8 cellular contexts compared by ENCODE assay signal in the genomic region with DNA sequence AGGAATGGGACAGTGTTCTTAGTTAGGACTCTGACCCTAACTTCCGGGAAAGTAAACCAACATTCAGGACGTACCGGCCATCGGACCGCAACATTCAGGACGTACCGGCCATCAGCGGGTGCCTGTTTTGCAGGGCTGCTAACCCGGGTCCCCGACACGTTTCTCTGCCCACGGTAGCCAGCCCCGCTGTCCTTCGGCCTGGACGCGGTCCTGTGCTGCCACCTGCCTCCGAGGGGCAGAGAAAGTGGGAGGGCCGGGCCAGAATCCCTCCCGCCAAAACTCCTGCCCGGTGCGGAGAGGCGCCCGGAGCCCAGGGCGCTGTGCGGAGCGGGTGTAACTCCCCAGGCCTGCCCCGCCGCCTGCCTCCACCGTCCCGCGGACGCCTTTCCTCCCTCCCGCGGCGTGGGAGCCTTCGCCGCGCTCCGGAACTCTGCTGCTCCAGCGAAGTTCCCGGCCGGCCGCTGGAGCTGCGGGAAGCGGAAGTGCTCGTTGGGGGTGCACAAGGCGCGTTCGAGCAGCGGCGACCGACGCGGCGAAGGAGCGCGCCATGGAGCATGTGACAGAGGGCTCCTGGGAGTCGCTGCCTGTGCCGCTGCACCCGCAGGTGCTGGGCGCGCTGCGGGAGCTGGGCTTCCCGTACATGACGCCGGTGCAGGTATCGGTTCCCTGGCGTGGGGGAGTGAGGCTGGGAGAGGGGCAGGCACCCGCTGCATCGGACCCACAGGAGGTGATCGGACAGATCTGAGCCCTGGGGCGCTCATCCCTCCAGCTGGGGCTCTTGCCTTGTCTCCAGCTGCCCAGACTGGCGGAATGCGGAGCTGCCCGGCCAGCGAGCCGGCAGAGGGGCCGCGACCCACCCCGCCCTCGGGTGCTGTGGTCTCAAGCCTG. TPM values are rescaled to one million over a fixed set of nuclear protein-coding genes. Genes with fewer than 3 reads are reported as not detected.
DNase-seq lines count a peak whose midpoint lies in the region; ATAC-seq and TF ChIP-seq lines count a peak whose summit lies in the region.

A gene with protein sequence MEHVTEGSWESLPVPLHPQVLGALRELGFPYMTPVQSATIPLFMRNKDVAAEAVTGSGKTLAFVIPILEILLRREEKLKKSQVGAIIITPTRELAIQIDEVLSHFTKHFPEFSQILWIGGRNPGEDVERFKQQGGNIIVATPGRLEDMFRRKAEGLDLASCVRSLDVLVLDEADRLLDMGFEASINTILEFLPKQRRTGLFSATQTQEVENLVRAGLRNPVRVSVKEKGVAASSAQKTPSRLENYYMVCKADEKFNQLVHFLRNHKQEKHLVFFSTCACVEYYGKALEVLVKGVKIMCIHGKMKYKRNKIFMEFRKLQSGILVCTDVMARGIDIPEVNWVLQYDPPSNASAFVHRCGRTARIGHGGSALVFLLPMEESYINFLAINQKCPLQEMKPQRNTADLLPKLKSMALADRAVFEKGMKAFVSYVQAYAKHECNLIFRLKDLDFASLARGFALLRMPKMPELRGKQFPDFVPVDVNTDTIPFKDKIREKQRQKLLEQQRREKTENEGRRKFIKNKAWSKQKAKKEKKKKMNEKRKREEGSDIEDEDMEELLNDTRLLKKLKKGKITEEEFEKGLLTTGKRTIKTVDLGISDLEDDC (plus strand): TSS at position 498 of the 888 bp plus-strand sequence. CDS start 50 bp downstream, at position 548.

- ATAC-seq in GM18873 (IDR thresholded peaks at IDR 0.05; ENCODE audit: low FRiP score, unreplicated experiment) = peak; percentile 72
- peak; percentile 86 for ATAC-seq in HG03135 (IDR thresholded peaks at IDR 0.05; ENCODE audit: unreplicated experiment)
- ATAC-seq in activated CD4-positive, alpha-beta T cell treated with anti-CD3 and anti-CD28 coated beads for 36 hours = peak; percentile 95

- CTCF ChIA-PET in activated CD4-positive, alpha-beta T cell treated with anti-CD3 and anti-CD28 coated beads for 36 hours (lab: Charles Lee) = interaction anchor here (0.6 to 1.6 kb wide), 6 partner anchors 14 to 249 kb away, joined by 3 to 4 read pairs (median 3); a partner anchor contains a TSS

- peaks cover 43% of the 10 kb centered on the region for H3K36me3 Mint-ChIP-seq in activated CD4-positive, alpha-beta T cell treated with anti-CD3 and anti-CD28 coated beads for 36 hours (ENCODE audit: low read depth)

- intact Hi-C loops in activated CD4-positive, alpha-beta T cell treated with anti-CD3 and anti-CD28 coated beads for 36 hours (cut with DNase I, micrococcal nuclease) = loop anchor here (1.0 to 5.0 kb wide), 11 partner anchors 18 to 628 kb away; a partner anchor contains a TSS

- peaks cover 36% of the 10 kb centered on the region for H3K4me1 Mint-ChIP-seq in activated CD4-positive, alpha-beta T cell treated with anti-CD3 and anti-CD28 coated beads for 36 hours

- peak within 1 kb of the TSS; percentile 77 for H3K27ac ChIP-seq in cingulate gyrus (ENCODE audit: low read depth, low read length)

- DNase-seq in AG09319 (ENCODE audit: extremely low read depth, low read depth) = peak; percentile 47
- peak; percentile 88 for DNase-seq in NCI-H345 (lab: John Stamatoyannopoulos, UW)
- peak; percentile 93 for DNase-seq in activated CD4-positive, alpha-beta T cell treated with anti-CD3 and anti-CD28 coated beads for 36 hours
- DNase-seq in left kidney (ENCODE audit: low read depth, low spot score) = peak; percentile 95
- peak; percentile 86 to 88 for DNase-seq in stimulated activated CD4-positive, alpha-beta T cell treated with anti-CD3 and anti-CD28 coated beads, Interleukin-2, amount 100 ng/mL, for 24 hours

- peak within 1 kb of the TSS; percentile 85 for H3K4me3 Mint-ChIP-seq in activated CD4-positive, alpha-beta T cell treated with anti-CD3 and anti-CD28 coated beads for 36 hours

- peak; percentile 40 for TF ChIP-seq CTCF in AG09319 (IDR thresholded peaks at IDR 0.05; ENCODE audit: low read depth, low read length)

- H3K9me3 Mint-ChIP-seq in activated CD4-positive, alpha-beta T cell treated with anti-CD3 and anti-CD28 coated beads for 36 hours (ENCODE audit: low read depth) = no peaks in the 10 kb centered on the region

- H3K27ac Mint-ChIP-seq in activated CD4-positive, alpha-beta T cell treated with anti-CD3 and anti-CD28 coated beads for 36 hours = peak within 1 kb of the TSS; percentile 92

- POLR2A ChIA-PET in activated CD4-positive, alpha-beta T cell treated with anti-CD3 and anti-CD28 coated beads for 36 hours (lab: Charles Lee) = interaction anchor here (0.7 to 1.7 kb wide), 3 partner anchors 19 to 626 kb away, joined by 3 to 7 read pairs (median 4); a partner anchor contains a TSS

- H3K27me3 Mint-ChIP-seq in activated CD4-positive, alpha-beta T cell treated with anti-CD3 and anti-CD28 coated beads for 36 hours = no peaks in the 10 kb centered on the region

RNA-seq across cellular contexts. Expression of the gene that starts here (rescaled TPM):
- 10 to 100 TPM; 44.3 to 49.4 TPM for total RNA-seq in activated CD4-positive, alpha-beta T cell treated with anti-CD3 and anti-CD28 coated beads for 36 hours

Comparison
In these comparisons a context has a peak if more than half of its experiments do, and no peak if none do; other contexts are left out.
1. Peak in every context shown above with its lines: DNase-seq, ATAC-seq and H3K27ac ChIP-seq.